In genomic region chr16:5882087-5882661, GRCh38 we compare ENCODE assay signal across 2 cellular contexts.
TF ChIP-seq lines count a peak whose summit lies in the region.

No MANE protein-coding gene starts in this region.

TF ChIP-seq in GM23338, 12 proteins besides CTCF, POLR2A, EP300 and RAD21 (continued from another document):
- TF ChIP-seq REST (IDR thresholded peaks at IDR 0.05; ENCODE audit: unreplicated experiment) (no peak), EZH2phosphoT487 (IDR thresholded peaks at IDR 0.05; ENCODE audit: unreplicated experiment) (no peak), NANOG (IDR thresholded peaks at IDR 0.05; ENCODE audit: borderline replicate concordance) (no peak), ZNF462 (CRISPR knock-in tag; IDR thresholded peaks at IDR 0.05) (no peak), ETS1 (IDR thresholded peaks at IDR 0.05) (no peak), JUNB (IDR thresholded peaks at IDR 0.05; ENCODE audit: unreplicated experiment) (no peak), STAT1 (IDR thresholded peaks at IDR 0.05; ENCODE audit: unreplicated experiment) (no peak), ZNF331 (CRISPR knock-in tag; IDR thresholded peaks at IDR 0.05; ENCODE audit: low read depth) (no peak), POLR2AphosphoS5 (IDR thresholded peaks at IDR 0.05; ENCODE audit: low read depth) (no peak), CREB1 (CRISPR knock-in tag; IDR thresholded peaks at IDR 0.05; ENCODE audit: low read depth) (no peak)

TF ChIP-seq in H1, 55 proteins besides CTCF, POLR2A, EP300 and RAD21 (continued from another document):
- TF ChIP-seq ATF3 (IDR thresholded peaks at IDR 0.05; ENCODE audit: insufficient read depth, low read depth, low read length), result no peak
- TF ChIP-seq RNF2 (IDR thresholded peaks at IDR 0.05; ENCODE audit: borderline replicate concordance, low read depth, low read length, missing control alignments, poor library complexity, severe bottlenecking), result no peak
- peak; percentile 52; the same call in 1 of the 2 replicates for TF ChIP-seq USF2 (IDR thresholded peaks at IDR 0.05; ENCODE audit: low read length)
- TF ChIP-seq MAFK (IDR thresholded peaks at IDR 0.05; ENCODE audit: low read depth, low read length), result no peak
- no peak for TF ChIP-seq CBX5 (IDR thresholded peaks at IDR 0.05; ENCODE audit: low read depth, low read length)
- no peak for TF ChIP-seq TAF7 (optimal IDR thresholded peaks at IDR 0.05; ENCODE audit: borderline replicate concordance, low read depth, low read length)
- no peak for TF ChIP-seq BCL11A (IDR thresholded peaks at IDR 0.05; ENCODE audit: low read depth in 2 of 2, low read length in 2 of 2)
- no peak for TF ChIP-seq GABPA (IDR thresholded peaks at IDR 0.05; ENCODE audit: borderline replicate concordance, insufficient read depth, low read length)
- TF ChIP-seq KDM1A (IDR thresholded peaks at IDR 0.05; ENCODE audit: borderline replicate concordance, low read length), result peak; percentile 96
- TF ChIP-seq KDM4A (IDR thresholded peaks at IDR 0.05; ENCODE audit: low read depth, low read length, severe bottlenecking), result no peak
- no peak for TF ChIP-seq NANOG (IDR thresholded peaks at IDR 0.05; ENCODE audit: insufficient read depth, low read depth, low read length, poor library complexity, severe bottlenecking)
- TF ChIP-seq HDAC2 (IDR thresholded peaks at IDR 0.05; ENCODE audit: borderline replicate concordance in 1 of 2, low read depth in 2 of 2, low read length in 2 of 2), result peak in 1 of 2 experiments; percentile 85; a peak in 1 of 4 replicates
- TF ChIP-seq CREB1 (IDR thresholded peaks at IDR 0.05), result no peak
- TF ChIP-seq SP2 (IDR thresholded peaks at IDR 0.05; ENCODE audit: low read length), result no peak
- TF ChIP-seq JUND (IDR thresholded peaks at IDR 0.05; ENCODE audit: low read length), result no peak
- no peak for TF ChIP-seq YY1 (IDR thresholded peaks at IDR 0.05; ENCODE audit: low read depth, low read length)
- TF ChIP-seq RFX5 (IDR thresholded peaks at IDR 0.05; ENCODE audit: borderline replicate concordance, low read depth, low read length), result no peak
- no peak for TF ChIP-seq ATF2 (IDR thresholded peaks at IDR 0.05; ENCODE audit: low read length)
- TF ChIP-seq TEAD4 (IDR thresholded peaks at IDR 0.05; ENCODE audit: low read depth, low read length), result no peak
- no peak for TF ChIP-seq ZNF274 (IDR thresholded peaks at IDR 0.05; ENCODE audit: borderline replicate concordance, extremely low read depth, low read length)
- no peak for TF ChIP-seq BRCA1 (IDR thresholded peaks at IDR 0.05; ENCODE audit: low read depth, low read length)
- TF ChIP-seq E2F6 (IDR thresholded peaks at IDR 0.05), result no peak
- no peak for TF ChIP-seq SP4 (IDR thresholded peaks at IDR 0.05; ENCODE audit: low read length)
- TF ChIP-seq MAX (IDR thresholded peaks at IDR 0.05), result no peak
- TF ChIP-seq POLR2AphosphoS5 (IDR thresholded peaks at IDR 0.05; ENCODE audit: low read depth, low read length), result no peak
- no peak for TF ChIP-seq JUN (IDR thresholded peaks at IDR 0.05; ENCODE audit: low read depth, low read length)
- TF ChIP-seq SIX5 (IDR thresholded peaks at IDR 0.05; ENCODE audit: low read depth, low read length), result peak; percentile 40; the same call in 1 of the 2 replicates
- TF ChIP-seq SAP30 (IDR thresholded peaks at IDR 0.05; ENCODE audit: insufficient read depth, insufficient replicate concordance, low read length), result no peak
- TF ChIP-seq PHF8 (conservative IDR thresholded peaks at IDR 0.05; ENCODE audit: low read depth, low read length), result no peak
- TF ChIP-seq GTF2F1 (IDR thresholded peaks at IDR 0.05; ENCODE audit: borderline replicate concordance, low read depth, low read length), result no peak
- TF ChIP-seq SIRT6 (IDR thresholded peaks at IDR 0.05; ENCODE audit: low read length), result no peak
- no peak for TF ChIP-seq CHD1 (IDR thresholded peaks at IDR 0.05; ENCODE audit: low read depth, low read length)
